Comparison of ENCODE assay signal across 13 cellular contexts in the genomic region with DNA sequence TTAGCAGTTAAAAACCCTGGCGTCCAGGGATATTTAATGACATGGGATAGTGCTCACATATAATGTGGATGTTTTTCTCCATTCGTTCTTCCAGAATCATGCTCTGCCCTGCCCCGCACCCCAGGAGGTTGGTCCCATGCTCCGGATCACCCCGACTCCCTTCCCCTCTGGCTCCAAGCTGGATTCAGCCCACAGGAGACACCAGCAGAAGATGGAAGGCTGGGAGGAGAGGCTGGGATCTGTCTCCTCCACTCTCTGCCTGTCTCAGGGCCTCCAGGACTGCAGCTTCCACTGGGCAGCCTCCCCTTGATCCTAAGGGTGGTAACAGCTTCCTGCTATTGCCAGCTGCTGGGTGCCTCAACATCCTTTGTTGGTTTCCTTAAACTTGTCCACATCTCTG. TPM values are rescaled to one million over a fixed set of nuclear protein-coding genes. Genes with fewer than 3 reads are reported as not detected.
A peak's percentile ranks its signal among the peaks of the same experiment; 100 is the strongest.
DNase-seq lines count a peak whose midpoint lies in the region; ATAC-seq and TF ChIP-seq lines count a peak whose summit lies in the region.
"Had no signal": no experiment of that assay in that cellular context is flagged by ENCODE, and none has a peak within 500 bp of the region (broad histone marks: within the 10 kb centered on the region; RNA-seq: fewer than 3 reads in every experiment).

No MANE protein-coding gene starts in this region.

- no peak for TF ChIP-seq CTCF in C4-2B (conservative IDR thresholded peaks at IDR 0.05)

- H3K36me3 ChIP-seq in effector memory CD4-positive, alpha-beta T cell (ENCODE audit: control insufficient read depth, insufficient read depth, low read length), result no peaks in the 10 kb centered on the region

- CTCF ChIA-PET in activated CD4-positive, alpha-beta memory T cell treated with anti-CD3 and anti-CD28 coated beads, Interleukin-2, amount 10 ng/mL, durations not matched to agents 7 days and 5 days (lab: Charles Lee), result interaction anchor here (0.6 to 3.3 kb wide), 29 partner anchors 9 to 844 kb away, joined by 3 to 46 read pairs (median 3); partner anchors contain the start of gene TMEM177
- CTCF ChIA-PET in activated CD4-positive, alpha-beta memory T cell treated with anti-CD3 and anti-CD28 coated beads for 36 hours (lab: Charles Lee), result interaction anchor here (0.6 to 5.8 kb wide), 33 partner anchors 12 to 977 kb away, joined by 3 to 98 read pairs (median 4); partner anchors contain the start of genes PTPN4 and TMEM177

- no peak for DNase-seq in activated CD4-positive, alpha-beta memory T cell treated with anti-CD3 and anti-CD28 coated beads, Interleukin-2, amount 10 ng/mL, durations not matched to agents 7 days and 5 days
- no peak for DNase-seq in activated CD4-positive, alpha-beta memory T cell treated with anti-CD3 and anti-CD28 coated beads for 36 hours
- DNase-seq in effector memory CD4-positive, alpha-beta T cell, result no peak
- DNase-seq in posterior vena cava (ENCODE audit: low spot score) (peak; percentile 28), cerebellum (ENCODE audit: low spot score) (no peak), NCI-H146 treated with DMSO at 0.1 percent for 48 hours (lab: John Stamatoyannopoulos, UW; ENCODE audit: unreplicated experiment) (no peak)
- DNase-seq: GF-D8, GOT3, KG1 had no signal

- peaks cover 7% of the 10 kb centered on the region for H3K4me1 ChIP-seq in effector memory CD4-positive, alpha-beta T cell (ENCODE audit: control insufficient read depth, insufficient read depth, low read length, poor library complexity, severe bottlenecking)

- H3K27me3 ChIP-seq in effector memory CD4-positive, alpha-beta T cell (replicated peaks; ENCODE audit: control insufficient read depth, insufficient read depth, low read length, poor library complexity, severe bottlenecking), result no peaks in the 10 kb centered on the region

- peak overlapping the region; percentile 4; the same call in 1 of the 2 replicates for H3K27ac ChIP-seq in C4-2B
- peak overlapping the region; percentile 43 for H3K27ac ChIP-seq in effector memory CD4-positive, alpha-beta T cell (ENCODE audit: insufficient read depth, low read length, poor library complexity, severe bottlenecking)
- H3K27ac ChIP-seq: 22Rv1 had no signal

- H3K9me3 Mint-ChIP-seq in activated CD4-positive, alpha-beta memory T cell treated with anti-CD3 and anti-CD28 coated beads, Interleukin-2, amount 10 ng/mL, durations not matched to agents 7 days and 5 days, result no peaks in the 10 kb centered on the region
- H3K9me3 Mint-ChIP-seq in activated CD4-positive, alpha-beta memory T cell treated with anti-CD3 and anti-CD28 coated beads for 36 hours, result peaks cover 6% of the 10 kb centered on the region
- H3K9me3 Mint-ChIP-seq: CD4-positive, alpha-beta T cell had no signal

- ATAC-seq in GM21529 (IDR thresholded peaks at IDR 0.05; ENCODE audit: unreplicated experiment), result no peak

- POLR2A ChIA-PET in activated CD4-positive, alpha-beta memory T cell treated with anti-CD3 and anti-CD28 coated beads, Interleukin-2, amount 10 ng/mL, durations not matched to agents 7 days and 5 days (lab: Charles Lee), result interaction anchor here (1.7 to 2.8 kb wide), 2 partner anchors 227 to 473 kb away, joined by 5 to 15 read pairs; no protein-coding TSS in a partner anchor
- POLR2A ChIA-PET in activated CD4-positive, alpha-beta memory T cell treated with anti-CD3 and anti-CD28 coated beads for 36 hours (lab: Charles Lee), result interaction anchor here (0.6 to 1.9 kb wide), 3 partner anchors 15 to 473 kb away, joined by 4 to 5 read pairs (median 5); no protein-coding TSS in a partner anchor

- peak overlapping the region; percentile 70 for H3K27ac Mint-ChIP-seq in activated CD4-positive, alpha-beta memory T cell treated with anti-CD3 and anti-CD28 coated beads, Interleukin-2, amount 10 ng/mL, durations not matched to agents 7 days and 5 days
- H3K27ac Mint-ChIP-seq in activated CD4-positive, alpha-beta memory T cell treated with anti-CD3 and anti-CD28 coated beads for 36 hours, result no peak overlapping the region

- intact Hi-C loops in activated CD4-positive, alpha-beta memory T cell treated with anti-CD3 and anti-CD28 coated beads for 36 hours (cut with micrococcal nuclease), result loop anchor here (1.0 to 5.0 kb wide), 6 partner anchors 56 to 609 kb away; partner anchors contain the start of genes EPB41L5 and PTPN4
- intact Hi-C loops in posterior vena cava (cut with DNase I), result loop anchor here in 1 of 2 donors (10.0 kb wide), 1 partner anchor 471 kb away; no protein-coding TSS in a partner anchor

- peaks cover 24% of the 10 kb centered on the region for H3K4me1 Mint-ChIP-seq in activated CD4-positive, alpha-beta memory T cell treated with anti-CD3 and anti-CD28 coated beads, Interleukin-2, amount 10 ng/mL, durations not matched to agents 7 days and 5 days
- H3K4me1 Mint-ChIP-seq in activated CD4-positive, alpha-beta memory T cell treated with anti-CD3 and anti-CD28 coated beads for 36 hours (ENCODE audit: low read depth), result peaks cover 17% of the 10 kb centered on the region

- H3K36me3 Mint-ChIP-seq in activated CD4-positive, alpha-beta memory T cell treated with anti-CD3 and anti-CD28 coated beads, Interleukin-2, amount 10 ng/mL, durations not matched to agents 7 days and 5 days (ENCODE audit: low read depth), result no peaks in the 10 kb centered on the region
- H3K36me3 Mint-ChIP-seq in activated CD4-positive, alpha-beta memory T cell treated with anti-CD3 and anti-CD28 coated beads for 36 hours, result no peaks in the 10 kb centered on the region

- H3K4me3 Mint-ChIP-seq in activated CD4-positive, alpha-beta memory T cell treated with anti-CD3 and anti-CD28 coated beads, Interleukin-2, amount 10 ng/mL, durations not matched to agents 7 days and 5 days, result no peak overlapping the region
- no peak overlapping the region for H3K4me3 Mint-ChIP-seq in activated CD4-positive, alpha-beta memory T cell treated with anti-CD3 and anti-CD28 coated beads for 36 hours
- H3K4me3 Mint-ChIP-seq: CD4-positive, alpha-beta T cell had no signal

- no peaks in the 10 kb centered on the region for H3K9me3 ChIP-seq in effector memory CD4-positive, alpha-beta T cell (ENCODE audit: control insufficient read depth, low read length)

- H3K4me3 ChIP-seq in effector memory CD4-positive, alpha-beta T cell (ENCODE audit: insufficient read depth, low read depth, low read length, poor library complexity, severe bottlenecking), result no peak overlapping the region

- peaks cover 9% of the 10 kb centered on the region for H3K27me3 Mint-ChIP-seq in activated CD4-positive, alpha-beta memory T cell treated with anti-CD3 and anti-CD28 coated beads, Interleukin-2, amount 10 ng/mL, durations not matched to agents 7 days and 5 days
- no peaks in the 10 kb centered on the region for H3K27me3 Mint-ChIP-seq in activated CD4-positive, alpha-beta memory T cell treated with anti-CD3 and anti-CD28 coated beads for 36 hours
- H3K27me3 Mint-ChIP-seq: CD4-positive, alpha-beta T cell had no signal

RNA-seq across cellular contexts. Expression of gene TMEM177, which starts 24.5 kb away (rescaled TPM):
- total RNA-seq in activated CD4-positive, alpha-beta memory T cell treated with anti-CD3 and anti-CD28 coated beads, Interleukin-2, amount 10 ng/mL, durations not matched to agents 7 days and 5 days, result 1 to 10 TPM; 8.3 to 8.5 TPM
- total RNA-seq in activated CD4-positive, alpha-beta memory T cell treated with anti-CD3 and anti-CD28 coated beads for 36 hours, result 10 to 100 TPM; 13.5 to 14.9 TPM
- total RNA-seq in posterior vena cava (1 to 10 TPM; 5.3 TPM), cerebellum (8.6 TPM)

RNA-seq across cellular contexts. Expression of gene PTPN4, which starts 56.2 kb away (rescaled TPM):
- total RNA-seq in activated CD4-positive, alpha-beta memory T cell treated with anti-CD3 and anti-CD28 coated beads, Interleukin-2, amount 10 ng/mL, durations not matched to agents 7 days and 5 days, result 10 to 100 TPM; 78.7 to 84.5 TPM
- 10 to 100 TPM; 29.4 to 31.6 TPM for total RNA-seq in activated CD4-positive, alpha-beta memory T cell treated with anti-CD3 and anti-CD28 coated beads for 36 hours
- 10 to 100 TPM; 23.8 to 25.4 TPM for total RNA-seq in posterior vena cava
- 78.5 TPM for total RNA-seq in cerebellum
